ENCODE assay signal across 10 cellular contexts in the genomic region with DNA sequence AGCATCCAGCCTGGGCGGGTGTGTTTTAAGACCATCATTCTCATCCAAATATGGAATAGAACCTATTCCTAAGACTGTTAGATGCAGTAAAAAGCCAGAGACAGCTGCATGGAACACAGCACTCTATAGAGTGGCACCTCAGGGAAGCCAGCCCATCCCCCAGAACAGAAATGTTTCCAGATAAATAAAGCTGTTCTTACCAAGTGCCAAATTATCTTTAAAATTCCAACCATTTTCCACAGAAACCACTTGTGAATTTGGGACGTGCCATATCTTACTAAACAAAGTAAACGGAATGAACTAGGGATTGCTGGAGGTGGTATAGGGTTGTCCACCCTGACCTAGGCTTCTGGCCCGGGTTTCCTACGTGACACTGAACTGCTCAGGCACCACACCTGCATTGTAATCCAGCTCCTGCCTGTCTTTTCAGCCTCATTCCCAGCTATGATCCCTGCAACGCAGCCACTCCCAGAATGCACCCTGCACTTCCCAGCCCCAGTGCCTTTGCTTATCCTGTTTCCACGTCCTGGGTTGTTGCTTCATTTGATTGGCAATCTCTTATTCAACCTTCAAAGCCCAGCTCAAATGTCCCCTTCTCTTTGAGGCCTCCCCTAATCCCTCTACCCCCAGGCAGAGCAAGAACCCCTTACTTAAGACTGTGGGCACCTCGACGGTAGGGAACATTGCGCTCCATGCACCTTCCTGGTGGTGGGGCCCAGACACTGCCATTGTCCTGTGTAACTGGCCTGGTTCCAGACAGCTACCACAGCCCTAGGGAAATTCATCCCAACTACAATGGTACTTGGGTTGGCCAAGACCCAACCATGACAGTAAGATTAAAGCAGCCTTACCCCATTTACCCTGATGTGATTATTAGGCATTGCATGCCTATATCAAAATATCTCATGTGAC.
"Had no signal": no experiment of that assay in that cellular context is flagged by ENCODE, and none has a peak within 500 bp of the region (broad histone marks: within the 10 kb centered on the region; RNA-seq: fewer than 3 reads in every experiment).

No MANE protein-coding gene starts in this region.

- H3K4me3 Mint-ChIP-seq: activated CD4-positive, alpha-beta memory T cell treated with anti-CD3 and anti-CD28 coated beads for 36 hours; activated T-cell treated with anti-CD3 and anti-CD28 coated beads, Interleukin-2, amount 50 U/mL, for 72 hours; naive thymus-derived CD4-positive, alpha-beta T cell had no signal

- DNase-seq: activated CD4-positive, alpha-beta memory T cell treated with anti-CD3 and anti-CD28 coated beads for 36 hours; activated T-cell treated with anti-CD3 and anti-CD28 coated beads, Interleukin-2, amount 50 U/mL, for 72 hours; colonic mucosa; effector memory CD4-positive, alpha-beta T cell; lower lobe of right lung; naive thymus-derived CD4-positive, alpha-beta T cell; nucleus accumbens; T-helper 9 cell had no signal

- ATAC-seq: activated T-cell treated with anti-CD3 and anti-CD28 coated beads, Interleukin-2, amount 50 U/mL, for 72 hours; gastroesophageal sphincter; lower lobe of right lung; naive thymus-derived CD4-positive, alpha-beta T cell had no signal

- H3K36me3 Mint-ChIP-seq: activated CD4-positive, alpha-beta memory T cell treated with anti-CD3 and anti-CD28 coated beads for 36 hours had no signal

- H3K9me3 Mint-ChIP-seq: activated CD4-positive, alpha-beta memory T cell treated with anti-CD3 and anti-CD28 coated beads for 36 hours; activated T-cell treated with anti-CD3 and anti-CD28 coated beads, Interleukin-2, amount 50 U/mL, for 72 hours; stimulated activated naive B cell treated with anti-CD40 and anti-IgM and Interleukin-4, amounts not matched to agents 10 μg/mL and 1 μg/mL and 100 μg/mL, for 72 hours had no signal

- H3K27me3 Mint-ChIP-seq: activated CD4-positive, alpha-beta memory T cell treated with anti-CD3 and anti-CD28 coated beads for 36 hours; naive thymus-derived CD4-positive, alpha-beta T cell; stimulated activated naive B cell treated with anti-CD40 and anti-IgM and Interleukin-4, amounts not matched to agents 10 μg/mL and 1 μg/mL and 100 μg/mL, for 72 hours had no signal

- H3K27ac Mint-ChIP-seq: activated CD4-positive, alpha-beta memory T cell treated with anti-CD3 and anti-CD28 coated beads for 36 hours; activated T-cell treated with anti-CD3 and anti-CD28 coated beads, Interleukin-2, amount 50 U/mL, for 72 hours; stimulated activated naive B cell treated with anti-CD40 and anti-IgM and Interleukin-4, amounts not matched to agents 10 μg/mL and 1 μg/mL and 100 μg/mL, for 72 hours had no signal
